Comparison of ENCODE assay signal across 23 cellular contexts in genomic region chr2:219662566-219662965, GRCh38. TPM values are rescaled to one million over a fixed set of nuclear protein-coding genes. Genes with fewer than 3 reads are reported as not detected.
DNase-seq lines count a peak whose midpoint lies in the region; ATAC-seq and TF ChIP-seq lines count a peak whose summit lies in the region.
"Had no signal": no experiment of that assay in that cellular context is flagged by ENCODE, and none has a peak within 500 bp of the region (broad histone marks: within the 10 kb centered on the region; RNA-seq: fewer than 3 reads in every experiment).

No MANE protein-coding gene starts in this region.

- H3K79me2 ChIP-seq in hepatocyte (no peaks in the 10 kb centered on the region), neural progenitor cell (ENCODE audit: low read depth) (no peaks in the 10 kb centered on the region)

- H3K4me3 ChIP-seq in H7 (ENCODE audit: insufficient read depth, low read depth, low read length), result no peak overlapping the region
- no peak overlapping the region for H3K4me3 ChIP-seq in RWPE2 (ENCODE audit: severe bottlenecking)
- H3K4me3 ChIP-seq in hepatocyte, result no peak overlapping the region
- no peak overlapping the region for H3K4me3 ChIP-seq in neural progenitor cell
- H3K4me3 ChIP-seq: Peyer's patch, right atrium auricular region, suprapubic skin had no signal

- peaks cover 4% of the 10 kb centered on the region for H3K9me3 ChIP-seq in RWPE2 (ENCODE audit: severe bottlenecking)
- H3K9me3 ChIP-seq in hepatocyte (ENCODE audit: low read depth), result no peaks in the 10 kb centered on the region
- no peaks in the 10 kb centered on the region for H3K9me3 ChIP-seq in neural progenitor cell (ENCODE audit: low read depth)
- H3K9me3 ChIP-seq: Peyer's patch, suprapubic skin had no signal

- H3K4me3 Mint-ChIP-seq in neural progenitor cell, result no peak overlapping the region
- H3K4me3 Mint-ChIP-seq: activated B cell treated with CpG ODN at 0.5 μM for 24 hours; activated naive CD8-positive, alpha-beta T cell treated with anti-CD3 and anti-CD28 coated beads for 36 hours; CD4-positive, CD25-positive, alpha-beta regulatory T cell; dendritic cell treated with granulocyte-macrophage colony-stimulating factor and Interleukin-4, amounts not matched to agents 40 ng/mL and 50 ng/mL, for 4 days had no signal

- H3K9me2 ChIP-seq in hepatocyte (replicated peaks; ENCODE audit: insufficient read depth), result no peaks in the 10 kb centered on the region

- H3K4me1 Mint-ChIP-seq in neural progenitor cell, result peaks cover 9% of the 10 kb centered on the region
- H3K4me1 Mint-ChIP-seq: activated B cell treated with CpG ODN at 0.5 μM for 24 hours; activated naive CD8-positive, alpha-beta T cell treated with anti-CD3 and anti-CD28 coated beads for 36 hours; CD4-positive, CD25-positive, alpha-beta regulatory T cell had no signal

- H3K36me3 ChIP-seq in H7 (replicated peaks; ENCODE audit: control insufficient read depth, insufficient read depth, low read length) (no peaks in the 10 kb centered on the region), RWPE2 (ENCODE audit: low read depth) (no peaks in the 10 kb centered on the region), hepatocyte (replicated peaks; ENCODE audit: insufficient read depth, low read depth) (no peaks in the 10 kb centered on the region), neural progenitor cell (no peaks in the 10 kb centered on the region)
- H3K36me3 ChIP-seq: Peyer's patch, right atrium auricular region, suprapubic skin had no signal

- TF ChIP-seq CTCF in RWPE2 (IDR thresholded peaks at IDR 0.05; ENCODE audit: poor library complexity, severe bottlenecking) (no peak), hepatocyte (IDR thresholded peaks at IDR 0.05; ENCODE audit: poor library complexity) (no peak), neural progenitor cell (IDR thresholded peaks at IDR 0.05) (no peak)

- H3K27ac Mint-ChIP-seq in neural progenitor cell, result peak overlapping the region; percentile 6
- H3K27ac Mint-ChIP-seq: activated B cell treated with CpG ODN at 0.5 μM for 24 hours; activated naive CD8-positive, alpha-beta T cell treated with anti-CD3 and anti-CD28 coated beads for 36 hours; dendritic cell treated with granulocyte-macrophage colony-stimulating factor and Interleukin-4, amounts not matched to agents 40 ng/mL and 50 ng/mL, for 4 days had no signal

- DNase-seq in H7 (peak; percentile 26), RWPE2 (ENCODE audit: low spot score) (no peak), hepatocyte (ENCODE audit: low spot score) (no peak), neural progenitor cell (ENCODE audit: low spot score) (no peak), activated gamma-delta T cell treated with Interleukin-2 at 50 U/mL for 16 hours (no peak)
- DNase-seq in activated CD8-positive, alpha-beta memory T cell treated with anti-CD3 and anti-CD28 coated beads, Interleukin-2, amount 50 U/mL, for 4 hours, result no peak
- DNase-seq: activated B cell treated with CpG ODN at 0.5 μM for 24 hours; activated naive CD8-positive, alpha-beta T cell treated with anti-CD3 and anti-CD28 coated beads for 36 hours; activated T-cell treated with anti-CD3 and anti-CD28 coated beads, Interleukin-2, amount 50 U/mL, for 48 hours; CD4-positive, CD25-positive, alpha-beta regulatory T cell; DMS53; foreskin melanocyte; left ventricle myocardium superior; NCI-H1694 treated with DMSO at 0.1 percent for 48 hours; NCI-H2227 treated with DMSO at 0.1 percent for 48 hours; stimulated activated CD4-positive, alpha-beta T cell treated with anti-CD3 and anti-CD28 coated beads, Interleukin-15, amount 100 ng/mL, for 24 hours had no signal

- H3K9ac ChIP-seq in neural progenitor cell, result no peak overlapping the region

- H3K36me3 Mint-ChIP-seq in neural progenitor cell, result peaks cover 2% of the 10 kb centered on the region
- H3K36me3 Mint-ChIP-seq: activated naive CD8-positive, alpha-beta T cell treated with anti-CD3 and anti-CD28 coated beads for 36 hours; CD4-positive, CD25-positive, alpha-beta regulatory T cell had no signal

- H3K4me1 ChIP-seq in RWPE2 (ENCODE audit: insufficient read depth, poor library complexity, severe bottlenecking) (peaks cover 3% of the 10 kb centered on the region), hepatocyte (ENCODE audit: insufficient read depth) (peaks cover 9% of the 10 kb centered on the region), neural progenitor cell (no peaks in the 10 kb centered on the region)
- H3K4me1 ChIP-seq: Peyer's patch, suprapubic skin had no signal

- ATAC-seq in RWPE2 (ENCODE audit: low read depth) (no peak), GM18505 (IDR thresholded peaks at IDR 0.05; ENCODE audit: unreplicated experiment) (no peak), HG02973 (IDR thresholded peaks at IDR 0.05; ENCODE audit: unreplicated experiment) (no peak)
- ATAC-seq: left ventricle myocardium superior had no signal

- H3K4me2 ChIP-seq in hepatocyte (peak overlapping the region; percentile 34), neural progenitor cell (no peak overlapping the region)

- H3K27me3 Mint-ChIP-seq in neural progenitor cell (ENCODE audit: insufficient read depth, low read depth), result peaks cover 20% of the 10 kb centered on the region

- H3F3A ChIP-seq in neural progenitor cell (ENCODE audit: low read depth), result no peaks in the 10 kb centered on the region

- H2AFZ ChIP-seq in hepatocyte (no peak overlapping the region), neural progenitor cell (replicated peaks) (no peak overlapping the region)

- no peak for TF ChIP-seq POLR2A in GM18505 (IDR thresholded peaks at IDR 0.05; ENCODE audit: borderline replicate concordance, extremely low read depth, insufficient read depth, insufficient read length)

- H3K9me3 Mint-ChIP-seq in neural progenitor cell, result peaks cover 17% of the 10 kb centered on the region

- H4K20me1 ChIP-seq in hepatocyte (ENCODE audit: insufficient read depth, poor library complexity, severe bottlenecking) (no peaks in the 10 kb centered on the region), neural progenitor cell (ENCODE audit: low read depth) (no peaks in the 10 kb centered on the region)

- H3K27ac ChIP-seq in RWPE2 (ENCODE audit: poor library complexity, severe bottlenecking), result peak overlapping the region; percentile 56
- peak overlapping the region; percentile 82 for H3K27ac ChIP-seq in hepatocyte
- no peak overlapping the region for H3K27ac ChIP-seq in neural progenitor cell
- H3K27ac ChIP-seq: Peyer's patch, right atrium auricular region, suprapubic skin had no signal

- no peaks in the 10 kb centered on the region for H3K27me3 ChIP-seq in H7 (ENCODE audit: control insufficient read depth, insufficient read depth, low read length)
- H3K27me3 ChIP-seq in RWPE2 (ENCODE audit: insufficient read depth, poor library complexity, severe bottlenecking), result no peaks in the 10 kb centered on the region
- H3K27me3 ChIP-seq in hepatocyte, result no peaks in the 10 kb centered on the region
- H3K27me3 ChIP-seq in neural progenitor cell, result no peaks in the 10 kb centered on the region
- H3K27me3 ChIP-seq: Peyer's patch, right atrium auricular region had no signal

RNA-seq across cellular contexts. Expression of gene SLC4A3, which starts 35.1 kb away (rescaled TPM):
- 6.9 and 8.2 TPM in 2 replicates for total RNA-seq in H7 (2014; rRNA removed; shearing (Covaris generic))
- total RNA-seq in hepatocyte (1.8 and 3.0 TPM in 2 replicates), neural progenitor cell (ENCODE audit: low replicate concordance) (0.88 and 3.7 TPM in 2 replicates)
- polyA plus RNA-seq in hepatocyte, result 8.1 and 14.1 TPM in 2 replicates
- total RNA-seq: activated B cell treated with CpG ODN at 0.5 μM for 24 hours; CD4-positive, CD25-positive, alpha-beta regulatory T cell; T-helper 2 cell treated with Interferon-gamma antibody and Interleukin-4, amounts not matched to agents 100 ng/mL and 5 ng/mL, for 36 hours had no signal
- polyA plus RNA-seq: CD4-positive, CD25-positive, alpha-beta regulatory T cell had no signal
